ENCODE assay signal across 1 cellular context in the genomic region with DNA sequence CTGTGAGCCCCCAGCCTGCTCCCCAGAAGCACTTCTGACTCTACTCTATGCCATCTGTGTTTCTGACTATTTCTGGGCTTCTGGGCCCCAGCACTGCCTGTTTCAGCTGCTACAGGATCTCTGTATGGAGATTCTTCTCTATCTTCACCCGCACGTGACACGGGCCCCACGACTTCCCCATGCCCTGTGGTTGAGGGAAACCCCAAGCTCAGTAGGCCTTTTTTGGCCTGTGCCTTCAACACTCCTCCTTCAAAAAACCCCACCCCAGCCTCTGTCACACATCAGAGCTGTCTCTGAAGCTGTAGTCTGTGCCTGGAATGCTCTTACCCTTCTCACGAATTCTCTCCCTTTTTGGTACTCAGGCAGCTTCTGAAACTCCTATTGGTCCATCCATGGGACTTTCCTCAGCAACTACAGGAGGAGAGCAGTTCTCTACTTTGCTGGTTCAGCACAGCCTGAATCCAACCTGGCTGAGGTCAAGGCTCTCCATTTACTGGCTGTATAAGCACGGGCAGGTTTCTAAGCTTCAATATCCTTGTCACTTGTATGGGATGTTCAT.
TF ChIP-seq lines count a peak whose summit lies in the region.

No MANE protein-coding gene starts in this region.

TF ChIP-seq in GM23338, 12 proteins besides CTCF, POLR2A, EP300 and RAD21 (continued from another document):
- TF ChIP-seq, protein P1, sequence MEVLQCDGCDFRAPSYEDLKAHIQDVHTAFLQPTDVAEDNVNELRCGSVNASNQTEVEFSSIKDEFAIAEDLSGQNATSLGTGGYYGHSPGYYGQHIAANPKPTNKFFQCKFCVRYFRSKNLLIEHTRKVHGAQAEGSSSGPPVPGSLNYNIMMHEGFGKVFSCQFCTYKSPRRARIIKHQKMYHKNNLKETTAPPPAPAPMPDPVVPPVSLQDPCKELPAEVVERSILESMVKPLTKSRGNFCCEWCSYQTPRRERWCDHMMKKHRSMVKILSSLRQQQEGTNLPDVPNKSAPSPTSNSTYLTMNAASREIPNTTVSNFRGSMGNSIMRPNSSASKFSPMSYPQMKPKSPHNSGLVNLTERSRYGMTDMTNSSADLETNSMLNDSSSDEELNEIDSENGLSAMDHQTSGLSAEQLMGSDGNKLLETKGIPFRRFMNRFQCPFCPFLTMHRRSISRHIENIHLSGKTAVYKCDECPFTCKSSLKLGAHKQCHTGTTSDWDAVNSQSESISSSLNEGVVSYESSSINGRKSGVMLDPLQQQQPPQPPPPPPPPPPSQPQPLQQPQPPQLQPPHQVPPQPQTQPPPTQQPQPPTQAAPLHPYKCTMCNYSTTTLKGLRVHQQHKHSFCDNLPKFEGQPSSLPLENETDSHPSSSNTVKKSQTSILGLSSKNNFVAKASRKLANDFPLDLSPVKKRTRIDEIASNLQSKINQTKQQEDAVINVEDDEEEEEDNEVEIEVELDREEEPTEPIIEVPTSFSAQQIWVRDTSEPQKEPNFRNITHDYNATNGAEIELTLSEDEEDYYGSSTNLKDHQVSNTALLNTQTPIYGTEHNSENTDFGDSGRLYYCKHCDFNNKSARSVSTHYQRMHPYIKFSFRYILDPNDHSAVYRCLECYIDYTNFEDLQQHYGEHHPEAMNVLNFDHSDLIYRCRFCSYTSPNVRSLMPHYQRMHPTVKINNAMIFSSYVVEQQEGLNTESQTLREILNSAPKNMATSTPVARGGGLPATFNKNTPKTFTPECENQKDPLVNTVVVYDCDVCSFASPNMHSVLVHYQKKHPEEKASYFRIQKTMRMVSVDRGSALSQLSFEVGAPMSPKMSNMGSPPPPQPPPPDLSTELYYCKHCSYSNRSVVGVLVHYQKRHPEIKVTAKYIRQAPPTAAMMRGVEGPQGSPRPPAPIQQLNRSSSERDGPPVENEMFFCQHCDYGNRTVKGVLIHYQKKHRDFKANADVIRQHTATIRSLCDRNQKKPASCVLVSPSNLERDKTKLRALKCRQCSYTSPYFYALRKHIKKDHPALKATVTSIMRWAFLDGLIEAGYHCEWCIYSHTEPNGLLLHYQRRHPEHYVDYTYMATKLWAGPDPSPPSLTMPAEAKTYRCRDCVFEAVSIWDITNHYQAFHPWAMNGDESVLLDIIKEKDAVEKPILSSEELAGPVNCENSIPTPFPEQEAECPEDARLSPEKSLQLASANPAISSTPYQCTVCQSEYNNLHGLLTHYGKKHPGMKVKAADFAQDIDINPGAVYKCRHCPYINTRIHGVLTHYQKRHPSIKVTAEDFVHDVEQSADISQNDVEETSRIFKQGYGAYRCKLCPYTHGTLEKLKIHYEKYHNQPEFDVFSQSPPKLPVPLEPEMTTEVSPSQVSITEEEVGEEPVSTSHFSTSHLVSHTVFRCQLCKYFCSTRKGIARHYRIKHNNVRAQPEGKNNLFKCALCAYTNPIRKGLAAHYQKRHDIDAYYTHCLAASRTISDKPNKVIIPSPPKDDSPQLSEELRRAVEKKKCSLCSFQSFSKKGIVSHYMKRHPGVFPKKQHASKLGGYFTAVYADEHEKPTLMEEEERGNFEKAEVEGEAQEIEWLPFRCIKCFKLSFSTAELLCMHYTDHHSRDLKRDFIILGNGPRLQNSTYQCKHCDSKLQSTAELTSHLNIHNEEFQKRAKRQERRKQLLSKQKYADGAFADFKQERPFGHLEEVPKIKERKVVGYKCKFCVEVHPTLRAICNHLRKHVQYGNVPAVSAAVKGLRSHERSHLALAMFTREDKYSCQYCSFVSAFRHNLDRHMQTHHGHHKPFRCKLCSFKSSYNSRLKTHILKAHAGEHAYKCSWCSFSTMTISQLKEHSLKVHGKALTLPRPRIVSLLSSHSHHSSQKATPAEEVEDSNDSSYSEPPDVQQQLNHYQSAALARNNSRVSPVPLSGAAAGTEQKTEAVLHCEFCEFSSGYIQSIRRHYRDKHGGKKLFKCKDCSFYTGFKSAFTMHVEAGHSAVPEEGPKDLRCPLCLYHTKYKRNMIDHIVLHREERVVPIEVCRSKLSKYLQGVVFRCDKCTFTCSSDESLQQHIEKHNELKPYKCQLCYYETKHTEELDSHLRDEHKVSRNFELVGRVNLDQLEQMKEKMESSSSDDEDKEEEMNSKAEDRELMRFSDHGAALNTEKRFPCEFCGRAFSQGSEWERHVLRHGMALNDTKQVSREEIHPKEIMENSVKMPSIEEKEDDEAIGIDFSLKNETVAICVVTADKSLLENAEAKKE (CRISPR knock-in tag; IDR thresholded peaks at IDR 0.05) = no peak
